Comparison of ENCODE assay signal across 18 cellular contexts in the genomic region with DNA sequence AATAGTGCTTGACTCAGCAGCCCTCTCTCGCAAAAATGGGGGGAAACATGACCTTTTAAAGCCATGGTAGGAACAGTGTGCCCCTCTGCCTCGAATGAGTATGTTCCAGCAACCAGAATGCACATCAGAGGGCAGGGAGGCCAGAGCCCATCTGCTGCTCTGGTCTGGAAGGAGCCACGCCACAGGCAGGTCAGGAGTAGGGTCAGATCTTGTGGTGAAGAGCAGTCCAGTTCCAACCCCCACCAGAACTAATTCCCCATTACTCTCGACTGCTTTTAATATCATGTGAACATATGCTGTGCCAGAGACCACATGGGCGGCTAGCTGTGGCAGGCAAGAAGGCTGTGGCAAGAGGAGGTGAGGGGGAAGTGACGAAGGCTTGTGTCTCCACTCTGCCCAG. TPM values are rescaled to one million over a fixed set of nuclear protein-coding genes. Genes with fewer than 3 reads are reported as not detected.
DNase-seq lines count a peak whose midpoint lies in the region; ATAC-seq and TF ChIP-seq lines count a peak whose summit lies in the region.
"Had no signal": no experiment of that assay in that cellular context is flagged by ENCODE, and none has a peak within 500 bp of the region (broad histone marks: within the 10 kb centered on the region; RNA-seq: fewer than 3 reads in every experiment).

No MANE protein-coding gene starts in this region.

- H3K9me3 Mint-ChIP-seq in glutamatergic neuron (ENCODE audit: unreplicated experiment): peaks cover 21% of the 10 kb centered on the region
- peaks cover 7 to 8% of the 10 kb centered on the region in 2 donors for H3K9me3 Mint-ChIP-seq in stimulated activated naive B cell treated with anti-CD40 and anti-IgM and Interleukin-4, amounts not matched to agents 10 μg/mL and 1 μg/mL and 100 μg/mL, for 72 hours
- peaks cover 0 to 12% of the 10 kb centered on the region in 2 donors for H3K9me3 Mint-ChIP-seq in effector memory CD8-positive, alpha-beta T cell

- no peak for ATAC-seq in stimulated activated naive B cell treated with anti-CD40 and anti-IgM and Interleukin-4, amounts not matched to agents 10 μg/mL and 1 μg/mL and 100 μg/mL, for 72 hours (replicated peaks)
- ATAC-seq in effector memory CD8-positive, alpha-beta T cell (replicated peaks): no peak

- H3K27me3 Mint-ChIP-seq in glutamatergic neuron (ENCODE audit: unreplicated experiment): peaks cover 12% of the 10 kb centered on the region
- peaks cover 6% of the 10 kb centered on the region in 2 donors for H3K27me3 Mint-ChIP-seq in stimulated activated naive B cell treated with anti-CD40 and anti-IgM and Interleukin-4, amounts not matched to agents 10 μg/mL and 1 μg/mL and 100 μg/mL, for 72 hours
- peaks cover 53 to 73% of the 10 kb centered on the region in 2 donors for H3K27me3 Mint-ChIP-seq in effector memory CD8-positive, alpha-beta T cell

- DNase-seq in Jurkat, Clone E6-1 (ENCODE audit: low read depth, low spot score): peak; percentile 15
- peak; percentile 83 for DNase-seq in NCI-H524 treated with DMSO at 0.1 percent for 48 hours (lab: John Stamatoyannopoulos, UW)
- peak; percentile 45 for DNase-seq in glutamatergic neuron
- DNase-seq in stimulated activated naive B cell treated with anti-CD40 and anti-IgM and Interleukin-4, amounts not matched to agents 10 μg/mL and 1 μg/mL and 100 μg/mL, for 72 hours: no peak
- no peak for DNase-seq in NCI-H2029 treated with DMSO at 0.1 percent for 48 hours (lab: John Stamatoyannopoulos, UW)
- DNase-seq in effector memory CD8-positive, alpha-beta T cell: no peak
- no peak for DNase-seq in NCI-H128 (lab: John Stamatoyannopoulos, UW; ENCODE audit: unreplicated experiment)
- DNase-seq: BE2C; Calu3; CD4-positive, alpha-beta T cell; DND-41; MM.1S; NCI-H1436; NCI-H2029; NCI-H510A; NK-92 treated with Interleukin-12 subunit alpha and Interleukin-12 subunit beta, amount 100 ng/mL, for 24 hours; OCI-M1 had no signal

- no peak for TF ChIP-seq CTCF in glutamatergic neuron (IDR thresholded peaks at IDR 0.05; ENCODE audit: partially characterized antibody, unreplicated experiment)

- peak overlapping the region; percentile 93 for H3K27ac Mint-ChIP-seq in glutamatergic neuron (ENCODE audit: unreplicated experiment)
- peak overlapping the region; percentile 0 for H3K27ac Mint-ChIP-seq in stimulated activated naive B cell treated with anti-CD40 and anti-IgM and Interleukin-4, amounts not matched to agents 10 μg/mL and 1 μg/mL and 100 μg/mL, for 72 hours
- H3K27ac Mint-ChIP-seq in effector memory CD8-positive, alpha-beta T cell: no peak overlapping the region
- H3K27ac Mint-ChIP-seq: CD4-positive, alpha-beta T cell had no signal

- no peak overlapping the region for H3K4me3 ChIP-seq in Jurkat, Clone E6-1 (ENCODE audit: low read length)
- H3K4me3 ChIP-seq: HAP-1 had no signal

- peaks cover 62% of the 10 kb centered on the region for H3K4me1 Mint-ChIP-seq in glutamatergic neuron (ENCODE audit: low read depth, unreplicated experiment)
- H3K4me1 Mint-ChIP-seq in stimulated activated naive B cell treated with anti-CD40 and anti-IgM and Interleukin-4, amounts not matched to agents 10 μg/mL and 1 μg/mL and 100 μg/mL, for 72 hours: peaks cover 48 to 58% of the 10 kb centered on the region in 2 donors
- no peaks in the 10 kb centered on the region for H3K4me1 Mint-ChIP-seq in effector memory CD8-positive, alpha-beta T cell (ENCODE audit: low read depth in 2 of 2)

- no peaks in the 10 kb centered on the region for H3K36me3 Mint-ChIP-seq in glutamatergic neuron (ENCODE audit: unreplicated experiment)
- H3K36me3 Mint-ChIP-seq in stimulated activated naive B cell treated with anti-CD40 and anti-IgM and Interleukin-4, amounts not matched to agents 10 μg/mL and 1 μg/mL and 100 μg/mL, for 72 hours: peaks cover 3 to 11% of the 10 kb centered on the region in 2 donors
- no peaks in the 10 kb centered on the region for H3K36me3 Mint-ChIP-seq in effector memory CD8-positive, alpha-beta T cell (ENCODE audit: insufficient read depth)

- peak overlapping the region; percentile 59 for H3K4me3 Mint-ChIP-seq in glutamatergic neuron (ENCODE audit: unreplicated experiment)
- no peak overlapping the region for H3K4me3 Mint-ChIP-seq in stimulated activated naive B cell treated with anti-CD40 and anti-IgM and Interleukin-4, amounts not matched to agents 10 μg/mL and 1 μg/mL and 100 μg/mL, for 72 hours
- H3K4me3 Mint-ChIP-seq in effector memory CD8-positive, alpha-beta T cell: no peak overlapping the region
- H3K4me3 Mint-ChIP-seq: CD4-positive, alpha-beta T cell had no signal

RNA-seq across cellular contexts. Expression of gene TMX1, which starts 34.6 kb away (rescaled TPM):
- polyA plus RNA-seq in Jurkat, Clone E6-1 (2012; ENCODE audit: insufficient read depth, insufficient read length): 48.1 TPM
- 39.1 TPM for total RNA-seq in glutamatergic neuron (ENCODE audit: unreplicated experiment)

Comparison
In these comparisons a context has a peak if more than half of its experiments do, and no peak if none do; other contexts are left out.
1. DNase-seq: peak in Jurkat, Clone E6-1 (single experiment), NCI-H524 treated with DMSO at 0.1 percent for 48 hours (single experiment) and glutamatergic neuron (single experiment); none in stimulated activated naive B cell treated with anti-CD40 and anti-IgM and Interleukin-4, amounts not matched to agents 10 μg/mL and 1 μg/mL and 100 μg/mL, for 72 hours (single experiment), NCI-H2029 treated with DMSO at 0.1 percent for 48 hours (single experiment), effector memory CD8-positive, alpha-beta T cell (0 of 3) and NCI-H128 (single experiment).
2. H3K27ac Mint-ChIP-seq: peak in glutamatergic neuron (single experiment) and stimulated activated naive B cell treated with anti-CD40 and anti-IgM and Interleukin-4, amounts not matched to agents 10 μg/mL and 1 μg/mL and 100 μg/mL, for 72 hours (single experiment); none in effector memory CD8-positive, alpha-beta T cell (0 of 2).